In the genomic region with DNA sequence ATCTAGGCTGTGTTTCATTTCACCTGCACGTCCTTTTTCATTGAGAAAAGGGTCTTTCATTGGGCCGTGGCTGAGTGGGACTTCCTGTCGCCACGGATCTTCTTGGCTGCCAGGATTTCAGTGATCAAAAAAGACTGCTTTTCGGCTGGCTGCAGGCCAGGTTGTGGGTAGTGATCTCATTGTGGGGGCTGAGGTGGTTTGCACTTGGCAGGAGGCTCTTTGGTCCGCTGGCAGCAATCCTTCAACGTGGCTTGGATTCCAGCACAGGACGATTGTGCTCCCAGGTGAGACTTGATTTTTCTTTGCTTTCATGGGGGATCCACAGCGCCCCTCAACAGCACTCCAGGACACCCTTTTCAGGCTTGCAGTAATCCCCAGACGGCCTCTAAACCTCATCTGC, we compare ENCODE assay signal across 1 cellular context.
A peak's percentile ranks its signal among the peaks of the same experiment; 100 is the strongest.
TF ChIP-seq lines count a peak whose summit lies in the region.

No MANE protein-coding gene starts in this region.

TF ChIP-seq in K562, 482 proteins besides CTCF, POLR2A, EP300 and RAD21:
- peak; percentile 47 for TF ChIP-seq NFIC (IDR thresholded peaks at IDR 0.05)
- TF ChIP-seq HNRNPLL (IDR thresholded peaks at IDR 0.05; ENCODE audit: low read depth, low read length, poor library complexity, severe bottlenecking), result no peak
